ENCODE assay signal across 22 cellular contexts in the genomic region with DNA sequence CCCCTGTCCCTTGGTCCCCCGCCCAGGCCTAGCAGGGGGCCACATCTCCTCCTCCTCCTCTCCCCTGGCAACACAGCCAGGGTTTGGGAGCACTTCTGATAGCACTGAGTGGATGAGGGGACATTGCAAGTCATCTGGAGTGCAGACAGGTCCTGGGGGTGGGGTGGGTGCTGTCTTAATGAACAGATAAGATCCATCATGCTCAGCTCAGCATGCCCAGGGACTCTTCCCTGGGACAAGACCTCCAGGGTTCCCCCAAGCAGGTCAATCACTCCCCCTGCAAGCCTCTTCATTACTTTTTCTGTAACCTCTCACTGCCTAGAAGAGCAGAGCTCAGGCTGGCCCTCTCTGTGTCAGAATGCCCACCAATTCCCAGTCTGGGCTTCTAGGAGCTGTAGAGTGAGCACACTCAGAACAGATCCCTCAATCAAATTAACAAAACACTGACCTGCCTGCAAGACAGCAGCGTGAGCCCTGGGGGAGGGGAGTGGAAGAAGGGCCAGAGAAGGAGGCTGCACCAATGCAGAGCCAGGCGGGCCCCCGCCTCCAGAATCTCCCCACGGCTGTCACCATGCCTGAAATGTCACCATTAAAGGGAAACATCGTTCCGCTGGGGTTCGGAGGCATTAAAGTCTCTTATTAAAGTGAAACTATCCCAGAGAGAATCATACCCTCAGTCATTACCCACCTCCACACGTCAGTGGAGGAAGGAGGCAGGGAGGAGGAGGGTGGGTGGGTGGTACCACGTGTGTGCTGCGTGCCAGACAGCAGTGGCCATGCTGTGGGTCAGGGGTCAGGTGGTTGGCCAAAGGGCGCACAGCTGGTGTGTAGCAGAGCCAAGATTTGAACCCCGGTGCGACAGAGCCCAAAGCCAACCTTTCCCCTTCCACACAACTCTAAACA.
DNase-seq lines count a peak whose midpoint lies in the region; ATAC-seq and TF ChIP-seq lines count a peak whose summit lies in the region.
"Had no signal": no experiment of that assay in that cellular context is flagged by ENCODE, and none has a peak within 500 bp of the region (broad histone marks: within the 10 kb centered on the region; RNA-seq: fewer than 3 reads in every experiment).

No MANE protein-coding gene starts in this region.

- no TSS peak for BruUV-seq in Panc1 (replicated peaks; lab: Mats Ljungman, UMichigan)

- H3K4me1 Mint-ChIP-seq in activated naive CD8-positive, alpha-beta T cell treated with anti-CD3 and anti-CD28 coated beads, Interleukin-2, amount 50 U/mL, for 24 hours, result peaks cover 4% of the 10 kb centered on the region
- no peaks in the 10 kb centered on the region for H3K4me1 Mint-ChIP-seq in activated naive CD8-positive, alpha-beta T cell treated with anti-CD3 and anti-CD28 coated beads for 36 hours
- peaks cover 2% of the 10 kb centered on the region for H3K4me1 Mint-ChIP-seq in endothelial cell (ENCODE audit: unreplicated experiment)
- H3K4me1 Mint-ChIP-seq: activated CD8-positive, alpha-beta memory T cell treated with anti-CD3 and anti-CD28 coated beads, Interleukin-2, amount 10 ng/mL, durations not matched to agents 7 days and 5 days had no signal

- H3K4me1 ChIP-seq in Panc1 (ENCODE audit: control insufficient read depth, insufficient read depth, low read length) (peaks cover 3% of the 10 kb centered on the region; the same call in 1 of the 2 replicates), esophagus muscularis mucosa (peaks cover 0 to 10% (median 8%) of the 10 kb centered on the region in 4 donors), skeletal muscle satellite cell (ENCODE audit: control insufficient read depth, insufficient read depth, low read length) (no peaks in the 10 kb centered on the region)
- H3K4me1 ChIP-seq: foreskin keratinocyte had no signal

- TF ChIP-seq EP300 in esophagus muscularis mucosa (IDR thresholded peaks at IDR 0.05), result no peak

- 31% methylated on average over 13 of the region's 14 CpGs for WGBS in esophagus muscularis mucosa

- H3K9me3 Mint-ChIP-seq in activated naive CD8-positive, alpha-beta T cell treated with anti-CD3 and anti-CD28 coated beads, Interleukin-2, amount 50 U/mL, for 24 hours, result no peaks in the 10 kb centered on the region
- H3K9me3 Mint-ChIP-seq in activated naive CD8-positive, alpha-beta T cell treated with anti-CD3 and anti-CD28 coated beads for 36 hours, result no peaks in the 10 kb centered on the region
- H3K9me3 Mint-ChIP-seq in endothelial cell (ENCODE audit: unreplicated experiment), result no peaks in the 10 kb centered on the region
- H3K9me3 Mint-ChIP-seq: activated naive CD4-positive, alpha-beta T cell treated with anti-CD3 and anti-CD28 coated beads, Interleukin-2, amount 50 U/mL, for 72 hours; stimulated activated naive CD8-positive, alpha-beta T cell treated with anti-CD3 and anti-CD28 coated beads, Interleukin-15, Interleukin-2, amounts not matched to agents 100 ng/mL and 50 ng/mL, for 24 hours had no signal

- peak; percentile 20 for ATAC-seq in activated naive CD8-positive, alpha-beta T cell treated with anti-CD3 and anti-CD28 coated beads, Interleukin-2, amount 50 U/mL, for 24 hours
- ATAC-seq in Panc1 (peak; percentile 45), GM18858 (IDR thresholded peaks at IDR 0.05; ENCODE audit: unreplicated experiment) (no peak), GM19324 (IDR thresholded peaks at IDR 0.05; ENCODE audit: low FRiP score, unreplicated experiment) (no peak)
- ATAC-seq: activated CD8-positive, alpha-beta memory T cell treated with anti-CD3 and anti-CD28 coated beads, Interleukin-2, amount 10 ng/mL, durations not matched to agents 7 days and 5 days; activated naive CD4-positive, alpha-beta T cell treated with anti-CD3 and anti-CD28 coated beads, Interleukin-2, amount 50 U/mL, for 72 hours; foreskin keratinocyte had no signal

- H3K9me3 ChIP-seq in Panc1 (ENCODE audit: control insufficient read depth, insufficient read depth, low read depth, low read length), result no peaks in the 10 kb centered on the region
- H3K9me3 ChIP-seq in esophagus muscularis mucosa, result no peaks in the 10 kb centered on the region
- no peaks in the 10 kb centered on the region for H3K9me3 ChIP-seq in skeletal muscle satellite cell (replicated peaks; ENCODE audit: low read length)

- CTCF ChIA-PET in Panc1 (lab: Charles Lee), result interaction anchor here (0.5 kb wide), 1 partner anchor 19 kb away, joined by 7 read pairs; no protein-coding TSS in a partner anchor

- H3K36me3 ChIP-seq in Panc1 (ENCODE audit: control insufficient read depth, insufficient read depth, low read length), result no peaks in the 10 kb centered on the region
- no peaks in the 10 kb centered on the region for H3K36me3 ChIP-seq in esophagus muscularis mucosa
- no peaks in the 10 kb centered on the region for H3K36me3 ChIP-seq in skeletal muscle satellite cell (ENCODE audit: insufficient read depth, low read length)

- H3K27ac ChIP-seq in Panc1 (ENCODE audit: low read length) (no peak overlapping the region), esophagus muscularis mucosa (replicated peaks in 1 of 4) (no peak overlapping the region)
- H3K27ac ChIP-seq: foreskin keratinocyte had no signal

- H3K4me2 ChIP-seq in skeletal muscle satellite cell (ENCODE audit: low read length), result peak overlapping the region; percentile 59

- DNase-seq in activated naive CD8-positive, alpha-beta T cell treated with anti-CD3 and anti-CD28 coated beads, Interleukin-2, amount 50 U/mL, for 24 hours, result peak; percentile 4
- no peak for DNase-seq in activated naive CD8-positive, alpha-beta T cell treated with anti-CD3 and anti-CD28 coated beads for 36 hours
- no peak for DNase-seq in Panc1 (ENCODE audit: low read depth, low spot score)
- DNase-seq in esophagus muscularis mucosa (ENCODE audit: extremely low spot score), result no peak
- no peak for DNase-seq in endothelial cell (ENCODE audit: low spot score)
- DNase-seq: 8988T; activated CD4-positive, alpha-beta T cell treated with anti-CD3 and anti-CD28 coated beads for 48 hours; activated CD8-positive, alpha-beta memory T cell treated with anti-CD3 and anti-CD28 coated beads, Interleukin-2, amount 10 ng/mL, durations not matched to agents 7 days and 5 days; cerebellar nuclear complex; foreskin keratinocyte; H7; NCI-H1436 treated with DMSO at 0.1 percent for 48 hours; NCI-H2171; Right ventricle myocardium superior; stimulated activated CD4-positive, alpha-beta T cell treated with anti-CD3 and anti-CD28 coated beads, Interleukin-4, amount 100 ng/mL, for 4 hours; trophoblast cell had no signal

- TF ChIP-seq CTCF in Panc1 (IDR thresholded peaks at IDR 0.05) (no peak), esophagus muscularis mucosa (IDR thresholded peaks at IDR 0.05) (no peak), endothelial cell (IDR thresholded peaks at IDR 0.05; ENCODE audit: unreplicated experiment) (no peak)

- H3K4me3 Mint-ChIP-seq in activated naive CD8-positive, alpha-beta T cell treated with anti-CD3 and anti-CD28 coated beads, Interleukin-2, amount 50 U/mL, for 24 hours, result no peak overlapping the region
- H3K4me3 Mint-ChIP-seq in activated naive CD8-positive, alpha-beta T cell treated with anti-CD3 and anti-CD28 coated beads for 36 hours, result no peak overlapping the region
- H3K4me3 Mint-ChIP-seq in endothelial cell (ENCODE audit: unreplicated experiment), result no peak overlapping the region
- H3K4me3 Mint-ChIP-seq: activated CD8-positive, alpha-beta memory T cell treated with anti-CD3 and anti-CD28 coated beads, Interleukin-2, amount 10 ng/mL, durations not matched to agents 7 days and 5 days; B cell; stimulated activated naive CD8-positive, alpha-beta T cell treated with anti-CD3 and anti-CD28 coated beads, Interleukin-15, Interleukin-2, amounts not matched to agents 100 ng/mL and 50 ng/mL, for 24 hours had no signal

- H3K27ac Mint-ChIP-seq in activated naive CD8-positive, alpha-beta T cell treated with anti-CD3 and anti-CD28 coated beads, Interleukin-2, amount 50 U/mL, for 24 hours, result no peak overlapping the region
- no peak overlapping the region for H3K27ac Mint-ChIP-seq in activated naive CD8-positive, alpha-beta T cell treated with anti-CD3 and anti-CD28 coated beads for 36 hours
- H3K27ac Mint-ChIP-seq in endothelial cell (ENCODE audit: unreplicated experiment), result no peak overlapping the region
- H3K27ac Mint-ChIP-seq: activated CD8-positive, alpha-beta memory T cell treated with anti-CD3 and anti-CD28 coated beads, Interleukin-2, amount 10 ng/mL, durations not matched to agents 7 days and 5 days; activated naive CD4-positive, alpha-beta T cell treated with anti-CD3 and anti-CD28 coated beads, Interleukin-2, amount 50 U/mL, for 72 hours; B cell; stimulated activated naive CD8-positive, alpha-beta T cell treated with anti-CD3 and anti-CD28 coated beads, Interleukin-15, Interleukin-2, amounts not matched to agents 100 ng/mL and 50 ng/mL, for 24 hours had no signal

- peaks cover 2% of the 10 kb centered on the region for H3K27me3 Mint-ChIP-seq in activated naive CD8-positive, alpha-beta T cell treated with anti-CD3 and anti-CD28 coated beads, Interleukin-2, amount 50 U/mL, for 24 hours
- H3K27me3 Mint-ChIP-seq in activated naive CD8-positive, alpha-beta T cell treated with anti-CD3 and anti-CD28 coated beads for 36 hours, result no peaks in the 10 kb centered on the region
- peaks cover 6% of the 10 kb centered on the region for H3K27me3 Mint-ChIP-seq in endothelial cell (ENCODE audit: unreplicated experiment)

- intact Hi-C loops in Panc1 (cut with micrococcal nuclease; ENCODE audit: unreplicated experiment) (no loop called here), esophagus muscularis mucosa (cut with DNase I) (no loop called here)

- POLR2A ChIA-PET in Panc1 (lab: Charles Lee), result interaction anchor here (0.6 kb wide), 1 partner anchor 47 kb away, joined by 3 read pairs; no protein-coding TSS in a partner anchor

- H3K4me3 ChIP-seq in Panc1 (ENCODE audit: low read depth in 2 of 2, low read length in 2 of 2) (peak overlapping the region in 1 of 2 experiments; percentile 19; a peak in 1 of 4 replicates), esophagus muscularis mucosa (peak overlapping the region in 3 of 4 donors; percentile 3 to 28 (median 22)), skeletal muscle satellite cell (ENCODE audit: low read length) (no peak overlapping the region)

- H3K27me3 ChIP-seq in Panc1 (ENCODE audit: control insufficient read depth, insufficient read depth, low read length), result no peaks in the 10 kb centered on the region
- peaks cover 0 to 43% (median 0%) of the 10 kb centered on the region in 4 donors for H3K27me3 ChIP-seq in esophagus muscularis mucosa
- H3K27me3 ChIP-seq in skeletal muscle satellite cell (ENCODE audit: control insufficient read depth, insufficient read depth, low read length), result peaks cover 23% of the 10 kb centered on the region
- H3K27me3 ChIP-seq: foreskin keratinocyte had no signal

- TF ChIP-seq POLR2A in esophagus muscularis mucosa (IDR thresholded peaks at IDR 0.05; ENCODE audit: low read depth), result no peak

- in situ Hi-C loops in Panc1 (cut with HindIII; ENCODE audit: low pct_unique_long_range_greater_than_20kb, low sequenced_read_pairs), result no loop called here

- H3K9ac ChIP-seq in skeletal muscle satellite cell (ENCODE audit: low read depth, low read length), result no peak overlapping the region

- H3K36me3 Mint-ChIP-seq in activated naive CD8-positive, alpha-beta T cell treated with anti-CD3 and anti-CD28 coated beads, Interleukin-2, amount 50 U/mL, for 24 hours (ENCODE audit: low read depth), result no peaks in the 10 kb centered on the region
- H3K36me3 Mint-ChIP-seq in activated naive CD8-positive, alpha-beta T cell treated with anti-CD3 and anti-CD28 coated beads for 36 hours, result no peaks in the 10 kb centered on the region
- H3K36me3 Mint-ChIP-seq in endothelial cell (ENCODE audit: low read depth, unreplicated experiment), result no peaks in the 10 kb centered on the region
- H3K36me3 Mint-ChIP-seq: activated CD8-positive, alpha-beta memory T cell treated with anti-CD3 and anti-CD28 coated beads, Interleukin-2, amount 10 ng/mL, durations not matched to agents 7 days and 5 days; activated naive CD4-positive, alpha-beta T cell treated with anti-CD3 and anti-CD28 coated beads, Interleukin-2, amount 50 U/mL, for 72 hours had no signal

Comparison
In these comparisons a context has a peak if more than half of its experiments do, and no peak if none do; other contexts are left out.
1. ATAC-seq: peak in activated naive CD8-positive, alpha-beta T cell treated with anti-CD3 and anti-CD28 coated beads, Interleukin-2, amount 50 U/mL, for 24 hours (single experiment) and Panc1 (single experiment); none in GM18858 (single experiment) and GM19324 (single experiment).